In the genomic region with DNA sequence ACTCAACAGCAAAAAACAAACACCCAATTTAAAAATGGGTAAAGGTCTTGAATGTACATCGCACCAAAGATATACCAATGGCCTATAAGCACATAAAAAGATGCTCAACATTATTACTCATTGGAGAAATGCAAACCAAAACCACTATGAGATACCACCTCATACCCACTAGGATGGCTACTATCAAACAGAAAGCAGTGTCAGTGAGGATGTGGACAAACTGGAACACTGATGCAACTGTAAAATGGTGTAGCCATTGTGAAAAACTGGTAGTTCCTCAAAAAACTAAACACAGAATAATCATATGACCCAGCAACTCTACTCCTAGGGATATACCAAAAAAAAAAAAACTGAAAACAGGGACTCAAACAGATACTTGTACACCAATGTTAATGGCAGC, we compare ENCODE assay signal across 13 cellular contexts. TPM values are rescaled to one million over a fixed set of nuclear protein-coding genes. Genes with fewer than 3 reads are reported as not detected.
DNase-seq lines count a peak whose midpoint lies in the region; ATAC-seq and TF ChIP-seq lines count a peak whose summit lies in the region.
"Had no signal": no experiment of that assay in that cellular context is flagged by ENCODE, and none has a peak within 500 bp of the region (broad histone marks: within the 10 kb centered on the region; RNA-seq: fewer than 3 reads in every experiment).

No MANE protein-coding gene starts in this region.

- no peak for TF ChIP-seq CTCF in gastroesophageal sphincter (IDR thresholded peaks at IDR 0.05)

- no peak for TF ChIP-seq POLR2A in gastroesophageal sphincter (IDR thresholded peaks at IDR 0.05)

- H3K4me1 Mint-ChIP-seq in CD4-positive, CD25-positive, alpha-beta regulatory T cell = peaks cover 48 to 87% (median 70%) of the 10 kb centered on the region in 4 donors

- TF ChIP-seq EP300 in gastroesophageal sphincter (IDR thresholded peaks at IDR 0.05) = no peak

- H3K27ac Mint-ChIP-seq in CD4-positive, CD25-positive, alpha-beta regulatory T cell = peak overlapping the region in 2 of 3 donors; percentile 27 to 56

- peak overlapping the region in 2 of 4 donors; percentile 12 to 50 for H3K4me3 Mint-ChIP-seq in CD4-positive, CD25-positive, alpha-beta regulatory T cell

- peak; percentile 19 to 31 for ATAC-seq in CD4-positive, CD25-positive, alpha-beta regulatory T cell (ENCODE audit: low read depth in 2 of 2)
- peak; percentile 51 for ATAC-seq in GM21381 (IDR thresholded peaks at IDR 0.05; ENCODE audit: unreplicated experiment)
- ATAC-seq in gastroesophageal sphincter = peak; percentile 46
- ATAC-seq in GM21737 (IDR thresholded peaks at IDR 0.05; ENCODE audit: unreplicated experiment) = no peak
- ATAC-seq: Panc1 had no signal

- H3K27ac ChIP-seq in CD4-positive, CD25-positive, alpha-beta regulatory T cell (ENCODE audit: insufficient read depth, low read length, poor library complexity, severe bottlenecking) = no peak overlapping the region
- no peak overlapping the region for H3K27ac ChIP-seq in gastroesophageal sphincter
- H3K27ac ChIP-seq: ascending aorta, C4-2B had no signal

- H3K4me1 ChIP-seq in CD4-positive, CD25-positive, alpha-beta regulatory T cell (ENCODE audit: control insufficient read depth, insufficient read depth, low read length, poor library complexity, severe bottlenecking) = peaks cover 31% of the 10 kb centered on the region
- H3K4me1 ChIP-seq in gastroesophageal sphincter = peaks cover 15 to 82% (median 29%) of the 10 kb centered on the region in 3 donors

- H3K27me3 ChIP-seq in CD4-positive, CD25-positive, alpha-beta regulatory T cell (ENCODE audit: control insufficient read depth, insufficient read depth, low read length) = no peaks in the 10 kb centered on the region
- no peaks in the 10 kb centered on the region for H3K27me3 ChIP-seq in gastroesophageal sphincter
- H3K27me3 ChIP-seq: ascending aorta had no signal

- no peak for DNase-seq in CD4-positive, CD25-positive, alpha-beta regulatory T cell
- DNase-seq in NOMO-1 (lab: John Stamatoyannopoulos, UW; ENCODE audit: unreplicated experiment in 2 of 2) (peak; percentile 31 to 86), amniotic stem cell (lab: John Stamatoyannopoulos, UW) (no peak), AG08396 (ENCODE audit: low spot score) (no peak), NCI-H526 (lab: John Stamatoyannopoulos, UW) (no peak)
- DNase-seq: activated CD4-positive, CD25-positive, alpha-beta regulatory T cell treated with anti-CD3 and anti-CD28 coated beads, Interleukin-2, amount 50 U/mL, for 72 hours; NCI-H1417 had no signal

- WGBS in gastroesophageal sphincter (ENCODE audit: low coverage in 1 of 2), 2 donors = 95 to 100% methylated on average over 1 of the region's 1 CpG

- H3K36me3 Mint-ChIP-seq in CD4-positive, CD25-positive, alpha-beta regulatory T cell = no peaks in the 10 kb centered on the region

- no peak overlapping the region for H3K4me3 ChIP-seq in CD4-positive, CD25-positive, alpha-beta regulatory T cell (ENCODE audit: low read depth, low read length)
- H3K4me3 ChIP-seq in gastroesophageal sphincter = no peak overlapping the region
- H3K4me3 ChIP-seq: ascending aorta had no signal

- H3K27me3 Mint-ChIP-seq in CD4-positive, CD25-positive, alpha-beta regulatory T cell = no peaks in the 10 kb centered on the region

- H3K36me3 ChIP-seq in CD4-positive, CD25-positive, alpha-beta regulatory T cell (ENCODE audit: control insufficient read depth, insufficient read depth, low read length) = no peaks in the 10 kb centered on the region
- no peaks in the 10 kb centered on the region for H3K36me3 ChIP-seq in gastroesophageal sphincter
- H3K36me3 ChIP-seq: ascending aorta had no signal

- peaks cover 0 to under 1% (median 0%) of the 10 kb centered on the region in 7 donors for H3K9me3 Mint-ChIP-seq in CD4-positive, CD25-positive, alpha-beta regulatory T cell

- H3K9me3 ChIP-seq in CD4-positive, CD25-positive, alpha-beta regulatory T cell (ENCODE audit: control insufficient read depth in 2 of 2, low read length in 2 of 2) = no peaks in the 10 kb centered on the region
- no peaks in the 10 kb centered on the region for H3K9me3 ChIP-seq in gastroesophageal sphincter

RNA-seq across cellular contexts. Expression of gene CDK17, which starts 49.3 kb away (rescaled TPM):
- 120 TPM for total RNA-seq in CD4-positive, CD25-positive, alpha-beta regulatory T cell
- polyA plus RNA-seq in CD4-positive, CD25-positive, alpha-beta regulatory T cell = 10 to 100 TPM; 21.6 to 33.5 (median 24.6) TPM
- 10 to 100 TPM; 54.4 to 77.9 (median 62.9) TPM for total RNA-seq in gastroesophageal sphincter

Comparison
In these comparisons a context has a peak if more than half of its experiments do, and no peak if none do; other contexts are left out.
1. DNase-seq: peak in NOMO-1 (2 of 2); none in CD4-positive, CD25-positive, alpha-beta regulatory T cell (0 of 3), amniotic stem cell (single experiment), AG08396 (single experiment) and NCI-H526 (0 of 2).